ENCODE assay signal across 23 cellular contexts in genomic region chr10:131676448-131676847, GRCh38.
"Had no signal": no experiment of that assay in that cellular context is flagged by ENCODE, and none has a peak within 500 bp of the region (broad histone marks: within the 10 kb centered on the region; RNA-seq: fewer than 3 reads in every experiment).

No MANE protein-coding gene starts in this region.

- H2AFZ ChIP-seq: parathyroid adenoma had no signal

- H3K27me3 Mint-ChIP-seq: activated CD4-positive, alpha-beta T cell treated with anti-CD3 and anti-CD28 coated beads, Interleukin-2, amount 10 ng/mL, durations not matched to agents 7 days and 5 days; activated naive CD4-positive, alpha-beta T cell treated with anti-CD3 and anti-CD28 coated beads, Interleukin-2, amount 10 ng/mL, durations not matched to agents 7 days and 5 days; activated naive CD8-positive, alpha-beta T cell treated with anti-CD3 and anti-CD28 coated beads, Interleukin-2, amount 50 U/mL, for 24 hours; stimulated activated memory B cell treated with anti-CD40 and anti-IgM and Interleukin-4, amounts not matched to agents 10 μg/mL and 1 μg/mL and 100 μg/mL, for 72 hours; type B pancreatic cell had no signal

- H3K79me2 ChIP-seq: parathyroid adenoma had no signal

- H3K36me3 ChIP-seq: gastrocnemius medialis, heart left ventricle, neutrophil, spleen had no signal

- H3K4me1 ChIP-seq: gastrocnemius medialis, heart left ventricle, parathyroid adenoma, spleen, testis had no signal

- H3K27me3 ChIP-seq: gastrocnemius medialis, testis had no signal

- H3K27ac Mint-ChIP-seq: activated CD4-positive, alpha-beta T cell treated with anti-CD3 and anti-CD28 coated beads, Interleukin-2, amount 10 ng/mL, durations not matched to agents 7 days and 5 days; activated CD8-positive, alpha-beta T cell treated with anti-CD3 and anti-CD28 coated beads, Interleukin-2, amount 10 ng/mL, durations not matched to agents 7 days and 5 days; activated naive CD4-positive, alpha-beta T cell treated with anti-CD3 and anti-CD28 coated beads, Interleukin-2, amount 10 ng/mL, durations not matched to agents 7 days and 5 days; activated naive CD8-positive, alpha-beta T cell treated with anti-CD3 and anti-CD28 coated beads, Interleukin-2, amount 50 U/mL, for 24 hours; memory B cell; naive B cell; stimulated activated memory B cell treated with anti-CD40 and anti-IgM and Interleukin-4, amounts not matched to agents 10 μg/mL and 1 μg/mL and 100 μg/mL, for 72 hours; type B pancreatic cell had no signal

- H3K4me3 Mint-ChIP-seq: activated CD4-positive, alpha-beta T cell treated with anti-CD3 and anti-CD28 coated beads, Interleukin-2, amount 10 ng/mL, durations not matched to agents 7 days and 5 days; activated CD8-positive, alpha-beta T cell treated with anti-CD3 and anti-CD28 coated beads, Interleukin-2, amount 10 ng/mL, durations not matched to agents 7 days and 5 days; activated naive CD4-positive, alpha-beta T cell treated with anti-CD3 and anti-CD28 coated beads, Interleukin-2, amount 10 ng/mL, durations not matched to agents 7 days and 5 days; activated naive CD8-positive, alpha-beta T cell treated with anti-CD3 and anti-CD28 coated beads, Interleukin-2, amount 50 U/mL, for 24 hours; memory B cell; naive B cell; stimulated activated memory B cell treated with anti-CD40 and anti-IgM and Interleukin-4, amounts not matched to agents 10 μg/mL and 1 μg/mL and 100 μg/mL, for 72 hours; type B pancreatic cell had no signal

- H3K9me3 Mint-ChIP-seq: activated naive CD8-positive, alpha-beta T cell treated with anti-CD3 and anti-CD28 coated beads, Interleukin-2, amount 50 U/mL, for 24 hours had no signal

- H3K27ac ChIP-seq: gastrocnemius medialis, heart left ventricle, neutrophil, parathyroid adenoma, spleen, testis had no signal

- ATAC-seq: activated CD4-positive, CD25-positive, alpha-beta regulatory T cell treated with anti-CD3 and anti-CD28 coated beads, Interleukin-2, amount 50 U/mL, for 24 hours; activated CD8-positive, alpha-beta T cell treated with anti-CD3 and anti-CD28 coated beads, Interleukin-2, amount 10 ng/mL, durations not matched to agents 7 days and 5 days; activated naive CD8-positive, alpha-beta T cell treated with anti-CD3 and anti-CD28 coated beads, Interleukin-2, amount 50 U/mL, for 24 hours; gastrocnemius medialis; heart left ventricle; mucosa of descending colon; stimulated activated memory B cell treated with anti-CD40 and anti-IgM and Interleukin-4, amounts not matched to agents 10 μg/mL and 1 μg/mL and 100 μg/mL, for 72 hours had no signal

- H3K36me3 Mint-ChIP-seq: activated naive CD4-positive, alpha-beta T cell treated with anti-CD3 and anti-CD28 coated beads, Interleukin-2, amount 10 ng/mL, durations not matched to agents 7 days and 5 days; brain; memory B cell; stimulated activated memory B cell treated with anti-CD40 and anti-IgM and Interleukin-4, amounts not matched to agents 10 μg/mL and 1 μg/mL and 100 μg/mL, for 72 hours; type B pancreatic cell had no signal

- DNase-seq: activated CD4-positive, alpha-beta T cell treated with anti-CD3 and anti-CD28 coated beads, Interleukin-2, amount 10 ng/mL, durations not matched to agents 7 days and 5 days; activated CD8-positive, alpha-beta T cell treated with anti-CD3 and anti-CD28 coated beads, Interleukin-2, amount 10 ng/mL, durations not matched to agents 7 days and 5 days; activated effector memory CD4-positive, alpha-beta T cell treated with Interleukin-2 at 50 U/mL for 16 hours; activated naive CD4-positive, alpha-beta T cell treated with anti-CD3 and anti-CD28 coated beads, Interleukin-2, amount 10 ng/mL, durations not matched to agents 7 days and 5 days; activated naive CD8-positive, alpha-beta T cell treated with anti-CD3 and anti-CD28 coated beads, Interleukin-2, amount 50 U/mL, for 24 hours; activated T-cell treated with anti-CD3 and anti-CD28 coated beads, Interleukin-2, amount 50 U/mL, for 48 hours; anterior cingulate cortex; central memory CD4-positive, alpha-beta T cell; gastrocnemius medialis; heart left ventricle; mucosa of descending colon; naive B cell; stimulated activated CD4-positive, alpha-beta T cell treated with anti-CD3 and anti-CD28 coated beads, Interleukin-4, amount 100 ng/mL, for 4 hours; T1000; testis had no signal

- H3K4me3 ChIP-seq: gastrocnemius medialis, heart left ventricle, mucosa of descending colon, spleen, testis had no signal

- H3K9ac ChIP-seq: parathyroid adenoma had no signal

- H3K9me3 ChIP-seq: gastrocnemius medialis, neutrophil, testis had no signal

- H3K4me1 Mint-ChIP-seq: activated CD4-positive, alpha-beta T cell treated with anti-CD3 and anti-CD28 coated beads, Interleukin-2, amount 10 ng/mL, durations not matched to agents 7 days and 5 days; activated naive CD4-positive, alpha-beta T cell treated with anti-CD3 and anti-CD28 coated beads, Interleukin-2, amount 10 ng/mL, durations not matched to agents 7 days and 5 days; activated naive CD8-positive, alpha-beta T cell treated with anti-CD3 and anti-CD28 coated beads, Interleukin-2, amount 50 U/mL, for 24 hours; memory B cell; naive B cell; stimulated activated memory B cell treated with anti-CD40 and anti-IgM and Interleukin-4, amounts not matched to agents 10 μg/mL and 1 μg/mL and 100 μg/mL, for 72 hours had no signal
